In the genomic region with DNA sequence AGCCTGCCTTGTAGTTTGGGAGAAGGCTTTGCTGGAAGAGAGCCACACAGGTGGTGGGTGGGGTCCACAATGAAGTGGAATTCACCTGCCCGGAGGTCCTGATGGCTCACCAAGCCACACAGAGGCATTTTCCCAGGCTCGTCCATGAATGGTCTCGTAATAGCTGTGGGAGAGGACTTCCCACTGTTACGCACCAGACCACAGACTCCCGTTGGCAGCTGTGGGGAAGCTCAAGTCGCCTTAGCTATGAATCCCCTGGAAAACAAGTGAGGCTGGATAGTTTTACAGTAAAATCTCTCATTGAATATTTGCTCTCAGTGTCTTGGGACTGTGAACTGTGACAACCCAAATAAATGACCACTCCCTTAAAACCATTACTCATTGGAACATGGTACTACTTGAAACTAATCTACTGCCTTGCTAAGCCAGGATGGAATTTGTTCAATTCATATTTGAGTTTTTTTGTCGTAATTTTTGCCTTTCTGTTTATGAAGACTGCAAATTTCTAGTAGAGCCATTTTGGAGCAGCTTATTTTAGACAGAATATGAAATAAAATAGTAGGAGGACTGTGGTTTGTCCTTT, we compare ENCODE assay signal across 20 cellular contexts.
A peak's percentile ranks its signal among the peaks of the same experiment; 100 is the strongest.
DNase-seq lines count a peak whose midpoint lies in the region; ATAC-seq, FAIRE-seq and TF ChIP-seq lines count a peak whose summit lies in the region.
"Had no signal": no experiment of that assay in that cellular context is flagged by ENCODE, and none has a peak within 500 bp of the region (broad histone marks: within the 10 kb centered on the region; RNA-seq: fewer than 3 reads in every experiment).

No MANE protein-coding gene starts in this region.

- no peak for TF ChIP-seq POLR2A in IMR-90 (IDR thresholded peaks at IDR 0.05; ENCODE audit: low read depth, low read length)
- TF ChIP-seq POLR2A in adrenal gland (IDR thresholded peaks at IDR 0.05) = no peak

- H2AK5ac ChIP-seq in IMR-90 (ENCODE audit: low read depth, low read length) = peak overlapping the region; percentile 75; the same call in 1 of the 2 replicates

- H3K9me3 ChIP-seq in IMR-90 (ENCODE audit: control insufficient read depth, insufficient read depth, low read length) (no peaks in the 10 kb centered on the region), astrocyte (ENCODE audit: insufficient read depth, low read depth, low read length) (no peaks in the 10 kb centered on the region), adrenal gland (replicated peaks in 1 of 3) (no peaks in the 10 kb centered on the region)
- no peaks in the 10 kb centered on the region for H3K9me3 ChIP-seq in CD8-positive, alpha-beta T cell (ENCODE audit: low read length)
- H3K9me3 ChIP-seq: upper lobe of left lung had no signal

- H3K23ac ChIP-seq in IMR-90 (ENCODE audit: low read depth, low read length) = no peak overlapping the region

- H3K4me1 ChIP-seq in IMR-90 (ENCODE audit: control insufficient read depth, insufficient read depth, low read length) (peaks cover 24% of the 10 kb centered on the region), astrocyte (ENCODE audit: insufficient read depth, low read length) (peaks cover 26% of the 10 kb centered on the region), adrenal gland (replicated peaks in 1 of 2) (peaks cover 8 to 22% of the 10 kb centered on the region in 2 donors)
- no peaks in the 10 kb centered on the region for H3K4me1 ChIP-seq in CD8-positive, alpha-beta T cell (ENCODE audit: insufficient read depth, low read length)

- no peak overlapping the region for H3K27ac ChIP-seq in IMR-90 (ENCODE audit: insufficient read depth, low read length)
- peak overlapping the region; percentile 37 for H3K27ac ChIP-seq in astrocyte (ENCODE audit: low read depth, low read length)
- peak overlapping the region in 13 of 21 experiments; percentile 3 to 71 (median 41) for H3K27ac ChIP-seq in skin epidermis
- H3K27ac ChIP-seq in adrenal gland = no peak overlapping the region
- H3K27ac ChIP-seq in CD8-positive, alpha-beta T cell (ENCODE audit: low read depth, low read length) = no peak overlapping the region
- H3K27ac ChIP-seq: cardiac muscle cell, upper lobe of left lung had no signal

- no peak overlapping the region for H3K4me3 Mint-ChIP-seq in astrocyte (ENCODE audit: unreplicated experiment)
- no peak overlapping the region for H3K4me3 Mint-ChIP-seq in CD8-positive, alpha-beta T cell
- H3K4me3 Mint-ChIP-seq: activated naive CD4-positive, alpha-beta T cell treated with anti-CD3 and anti-CD28 coated beads for 36 hours; CD8-positive, alpha-beta memory T cell; neural crest cell had no signal

- in situ Hi-C loops in IMR-90 (cut with MboI; ENCODE audit: low sequenced_read_pairs) = no loop called here

- intact Hi-C loops in IMR-90 (cut with micrococcal nuclease) = no loop called here
- intact Hi-C loops in adrenal gland (cut with DNase I) = no loop called here
- intact Hi-C loops in CD8-positive, alpha-beta T cell (cut with DNase I, micrococcal nuclease) = no loop called here

- no peak overlapping the region; the same call in 1 of the 2 replicates for H4K5ac ChIP-seq in IMR-90 (ENCODE audit: low read depth, low read length)

- CTCF ChIA-PET in IMR-90 (lab: Yijun Ruan, JAX) = no interaction called here
- CTCF ChIA-PET in CD8-positive, alpha-beta T cell (lab: Charles Lee) = no interaction called here

- no peak overlapping the region for H3K56ac ChIP-seq in IMR-90 (ENCODE audit: extremely low read depth, insufficient read depth, low read length)

- H2AFZ ChIP-seq in IMR-90 (replicated peaks; ENCODE audit: low read length, poor library complexity) (no peak overlapping the region), astrocyte (ENCODE audit: low read depth, low read length) (no peak overlapping the region)

- no peak overlapping the region for H3K9ac ChIP-seq in IMR-90 (ENCODE audit: low read depth, low read length)
- no peak overlapping the region for H3K9ac ChIP-seq in astrocyte (ENCODE audit: low read length)

- ATAC-seq in IMR-90 (ENCODE audit: low read depth) = no peak
- no peak for ATAC-seq in CD8-positive, alpha-beta T cell

- H3K36me3 Mint-ChIP-seq in astrocyte (ENCODE audit: low read depth, unreplicated experiment) = peaks cover 1% of the 10 kb centered on the region
- H3K36me3 Mint-ChIP-seq in CD8-positive, alpha-beta T cell = peaks cover 15% of the 10 kb centered on the region

- H3K27ac Mint-ChIP-seq in astrocyte (ENCODE audit: unreplicated experiment) = no peak overlapping the region
- no peak overlapping the region for H3K27ac Mint-ChIP-seq in CD8-positive, alpha-beta T cell
- H3K27ac Mint-ChIP-seq: activated naive CD4-positive, alpha-beta T cell treated with anti-CD3 and anti-CD28 coated beads for 36 hours; CD8-positive, alpha-beta memory T cell had no signal

- H2BK120ac ChIP-seq in IMR-90 (ENCODE audit: low read depth, low read length) = peak overlapping the region; percentile 36

- no peak overlapping the region for H4K8ac ChIP-seq in IMR-90 (ENCODE audit: low read depth in 2 of 2, low read length in 2 of 2)

- no peak for TF ChIP-seq RAD21 in IMR-90 (IDR thresholded peaks at IDR 0.05; ENCODE audit: low read length)

- no peaks in the 10 kb centered on the region for H3K9me3 Mint-ChIP-seq in astrocyte (ENCODE audit: unreplicated experiment)
- H3K9me3 Mint-ChIP-seq in CD8-positive, alpha-beta T cell = no peaks in the 10 kb centered on the region
- H3K9me3 Mint-ChIP-seq: activated naive CD4-positive, alpha-beta T cell treated with anti-CD3 and anti-CD28 coated beads for 36 hours; CD8-positive, alpha-beta memory T cell; neural crest cell had no signal

- no peaks in the 10 kb centered on the region for H3K27me3 Mint-ChIP-seq in astrocyte (ENCODE audit: low read depth, unreplicated experiment)
- H3K27me3 Mint-ChIP-seq in CD8-positive, alpha-beta T cell (ENCODE audit: low read depth) = no peaks in the 10 kb centered on the region
- H3K27me3 Mint-ChIP-seq: CD8-positive, alpha-beta memory T cell had no signal

- H2BK15ac ChIP-seq in IMR-90 (ENCODE audit: low read depth, low read length) = peak overlapping the region; percentile 50; the same call in 2 of the 3 replicates

- peak overlapping the region; percentile 49 for H2BK20ac ChIP-seq in IMR-90 (ENCODE audit: low read depth, low read length)

- WGBS in IMR-90 (ENCODE audit: extremely low coverage in 2 of 2, insufficient read length in 1 of 2), 2 experiments = 100% methylated on average over 1 of the region's 7 CpGs; no CpG with 5 or more reads in 1 of the 2 experiments
- 94 to 96% (median 94%) methylated on average over 6 to 7 of the region's 7 CpGs for WGBS in adrenal gland, 4 donors

- no peak overlapping the region for H2AK9ac ChIP-seq in IMR-90 (replicated peaks; ENCODE audit: low read depth, low read length, poor library complexity)

- BruUV-seq in IMR-90 (replicated peaks; lab: Mats Ljungman, UMichigan) = no TSS peak

- H4K91ac ChIP-seq in IMR-90 (ENCODE audit: insufficient read depth, low read depth, low read length) = peak overlapping the region; percentile 34; the same call in 1 of the 2 replicates

- H3K4me2 ChIP-seq in IMR-90 (ENCODE audit: low read depth, low read length) (no peak overlapping the region), astrocyte (ENCODE audit: low read length) (no peak overlapping the region)

- H3K4me1 Mint-ChIP-seq in astrocyte (ENCODE audit: low read depth, unreplicated experiment) = peaks cover 35% of the 10 kb centered on the region
- no peaks in the 10 kb centered on the region for H3K4me1 Mint-ChIP-seq in CD8-positive, alpha-beta T cell (ENCODE audit: low read depth)

- H4K20me1 ChIP-seq in IMR-90 (ENCODE audit: insufficient read depth, low read length) (no peaks in the 10 kb centered on the region), astrocyte (ENCODE audit: insufficient read depth, low read length) (no peaks in the 10 kb centered on the region)

- H3K4ac ChIP-seq in IMR-90 (ENCODE audit: low read depth, low read length) = peak overlapping the region; percentile 49; the same call in 1 of the 2 replicates

- no peaks in the 10 kb centered on the region for H3K79me2 ChIP-seq in astrocyte (ENCODE audit: insufficient read depth, low read length)

- H3K27me3 ChIP-seq in IMR-90 (ENCODE audit: control insufficient read depth, insufficient read depth, low read length) (no peaks in the 10 kb centered on the region), astrocyte (ENCODE audit: insufficient read depth, low read length) (no peaks in the 10 kb centered on the region), adrenal gland (no peaks in the 10 kb centered on the region)
- no peaks in the 10 kb centered on the region for H3K27me3 ChIP-seq in CD8-positive, alpha-beta T cell (ENCODE audit: insufficient read depth, low read length)
- H3K27me3 ChIP-seq: cardiac muscle cell, upper lobe of left lung had no signal

- POLR2A ChIA-PET in IMR-90 (lab: Charles Lee; ENCODE audit: unreplicated experiment) = no interaction called here
- POLR2A ChIA-PET in CD8-positive, alpha-beta T cell (lab: Charles Lee) = no interaction called here

- no peaks in the 10 kb centered on the region for H3K36me3 ChIP-seq in IMR-90 (ENCODE audit: control insufficient read depth, insufficient read depth, low read length)
- no peaks in the 10 kb centered on the region for H3K36me3 ChIP-seq in astrocyte (ENCODE audit: insufficient read depth, low read length)
- no peaks in the 10 kb centered on the region for H3K36me3 ChIP-seq in adrenal gland (replicated peaks in 1 of 2)
- H3K36me3 ChIP-seq in CD8-positive, alpha-beta T cell (ENCODE audit: insufficient read depth, low read length) = no peaks in the 10 kb centered on the region
- H3K36me3 ChIP-seq: cardiac muscle cell, upper lobe of left lung had no signal

- H3K4me3 ChIP-seq in IMR-90 (ENCODE audit: insufficient read depth, low read depth, low read length) (no peak overlapping the region), astrocyte (ENCODE audit: insufficient read depth, low read depth, low read length) (no peak overlapping the region), fibroblast of the aortic adventitia (ENCODE audit: low read depth, low read length) (no peak overlapping the region), skin epidermis (no peak overlapping the region), adrenal gland (no peak overlapping the region)
- no peak overlapping the region for H3K4me3 ChIP-seq in CD8-positive, alpha-beta T cell (ENCODE audit: low read depth, low read length)
- H3K4me3 ChIP-seq: cardiac muscle cell, upper lobe of left lung had no signal

- peaks cover 0 to 8% of the 10 kb centered on the region in 2 experiments; a peak in 1 of 4 replicates for H3K79me1 ChIP-seq in IMR-90 (ENCODE audit: low read depth in 1 of 2, low read length in 2 of 2)

- dilution Hi-C loops in IMR-90 (cut with HindIII; ENCODE audit: low sequenced_read_pairs, unreplicated experiment) = no loop called here

- H3K18ac ChIP-seq in IMR-90 (ENCODE audit: low read depth, low read length) = no peak overlapping the region

- H3K14ac ChIP-seq in IMR-90 (replicated peaks; ENCODE audit: low read depth, low read length) = no peak overlapping the region

- H3K9me1 ChIP-seq in IMR-90 (ENCODE audit: insufficient read depth, low read length) = peaks cover 11% of the 10 kb centered on the region

- H2BK5ac ChIP-seq in IMR-90 (ENCODE audit: low read depth, low read length, poor library complexity, severe bottlenecking) = no peak overlapping the region

- no peak for FAIRE-seq in astrocyte (lab: Jason Lieb, UNC)
- FAIRE-seq in frontal cortex (lab: Jason Lieb, UNC) = no peak
- FAIRE-seq: kidney had no signal

- DNase-seq in IMR-90 (no peak), astrocyte (ENCODE audit: low read depth) (no peak), fibroblast of the aortic adventitia (ENCODE audit: low read depth) (peak; percentile 56), frontal cortex (ENCODE audit: low spot score in 2 of 2) (no peak), COR-L47 (lab: John Stamatoyannopoulos, UW) (no peak), adrenal gland (no peak)
- no peak for DNase-seq in CD8-positive, alpha-beta T cell
- DNase-seq: activated naive CD4-positive, alpha-beta T cell treated with anti-CD3 and anti-CD28 coated beads for 36 hours; CD8-positive, alpha-beta memory T cell; DMS79 treated with DMSO at 0.1 percent for 48 hours; hippocampal formation; kidney; NCI-H2081; NCI-H510A treated with DMSO at 0.1 percent for 48 hours; stimulated activated naive CD4-positive, alpha-beta T cell; SW 1271; upper lobe of left lung had no signal

- TF ChIP-seq CTCF in IMR-90 (conservative IDR thresholded peaks at IDR 0.05; ENCODE audit: low read depth, low read length) (no peak), astrocyte (IDR thresholded peaks at IDR 0.05; ENCODE audit: insufficient read depth, low read depth, low read length) (no peak), fibroblast of the aortic adventitia (IDR thresholded peaks at IDR 0.05; ENCODE audit: insufficient read depth, low read length) (no peak), adrenal gland (IDR thresholded peaks at IDR 0.05) (no peak)
- no peak for TF ChIP-seq CTCF in CD8-positive, alpha-beta T cell (IDR thresholded peaks at IDR 0.05)

Comparison
In these comparisons a context has a peak if more than half of its experiments do, and no peak if none do; other contexts are left out.
1. H3K27ac ChIP-seq: peak in astrocyte (single experiment) and skin epidermis (13 of 21); none in IMR-90 (single experiment), adrenal gland (0 of 5) and CD8-positive, alpha-beta T cell (single experiment).